Comparison of ENCODE assay signal across 1 cellular context in the genomic region with DNA sequence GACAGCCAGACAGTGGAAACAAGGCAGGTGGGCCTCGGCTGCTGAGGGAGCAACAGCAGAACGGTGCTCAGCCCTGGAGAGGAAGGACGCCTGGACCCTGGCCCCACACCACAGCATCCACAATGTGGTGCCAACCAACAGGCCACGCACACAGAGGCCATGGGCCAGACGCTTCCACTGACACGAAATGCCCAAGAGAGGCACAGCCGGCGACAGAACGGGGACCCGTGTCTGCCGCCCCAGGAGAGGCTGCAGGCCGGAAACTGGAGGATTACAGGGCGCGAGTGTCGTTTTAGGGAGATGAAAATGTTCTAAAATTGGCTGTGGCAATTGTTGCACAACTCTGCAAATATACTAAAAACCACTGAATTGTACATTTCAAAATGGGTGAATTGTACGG.
TF ChIP-seq lines count a peak whose summit lies in the region.

No MANE protein-coding gene starts in this region.

TF ChIP-seq in SK-N-SH, 30 proteins besides CTCF, POLR2A, EP300 and RAD21 (continued from another document):
- TF ChIP-seq, protein P1, sequence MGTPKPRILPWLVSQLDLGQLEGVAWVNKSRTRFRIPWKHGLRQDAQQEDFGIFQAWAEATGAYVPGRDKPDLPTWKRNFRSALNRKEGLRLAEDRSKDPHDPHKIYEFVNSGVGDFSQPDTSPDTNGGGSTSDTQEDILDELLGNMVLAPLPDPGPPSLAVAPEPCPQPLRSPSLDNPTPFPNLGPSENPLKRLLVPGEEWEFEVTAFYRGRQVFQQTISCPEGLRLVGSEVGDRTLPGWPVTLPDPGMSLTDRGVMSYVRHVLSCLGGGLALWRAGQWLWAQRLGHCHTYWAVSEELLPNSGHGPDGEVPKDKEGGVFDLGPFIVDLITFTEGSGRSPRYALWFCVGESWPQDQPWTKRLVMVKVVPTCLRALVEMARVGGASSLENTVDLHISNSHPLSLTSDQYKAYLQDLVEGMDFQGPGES (IDR thresholded peaks at IDR 0.05; ENCODE audit: low read depth, low read length), result no peak
- TF ChIP-seq MEF2A (IDR thresholded peaks at IDR 0.05; ENCODE audit: borderline replicate concordance, low read depth) (no peak), CHD2 (IDR thresholded peaks at IDR 0.05; ENCODE audit: low read length, partially characterized antibody) (no peak), FOXM1 (IDR thresholded peaks at IDR 0.05; ENCODE audit: low read depth) (no peak), TCF12 (IDR thresholded peaks at IDR 0.05) (no peak), EZH2phosphoT487 (IDR thresholded peaks at IDR 0.05; ENCODE audit: borderline replicate concordance, low read depth) (no peak), MXI1 (IDR thresholded peaks at IDR 0.05; ENCODE audit: low read depth, low read length) (no peak), POLR2AphosphoS5 (IDR thresholded peaks at IDR 0.05; ENCODE audit: low read depth, low read length) (no peak), FOSL2 (IDR thresholded peaks at IDR 0.05; ENCODE audit: borderline replicate concordance, low read depth) (no peak), YY1 (IDR thresholded peaks at IDR 0.05; ENCODE audit: low read depth) (no peak), RFX5 (IDR thresholded peaks at IDR 0.05; ENCODE audit: low read length) (no peak), FOXJ3 (CRISPR knock-in tag; IDR thresholded peaks at IDR 0.05) (no peak), JUND (IDR thresholded peaks at IDR 0.05) (no peak), RXRA (IDR thresholded peaks at IDR 0.05; ENCODE audit: borderline replicate concordance, low read depth) (no peak)
- TF ChIP-seq, protein P2, sequence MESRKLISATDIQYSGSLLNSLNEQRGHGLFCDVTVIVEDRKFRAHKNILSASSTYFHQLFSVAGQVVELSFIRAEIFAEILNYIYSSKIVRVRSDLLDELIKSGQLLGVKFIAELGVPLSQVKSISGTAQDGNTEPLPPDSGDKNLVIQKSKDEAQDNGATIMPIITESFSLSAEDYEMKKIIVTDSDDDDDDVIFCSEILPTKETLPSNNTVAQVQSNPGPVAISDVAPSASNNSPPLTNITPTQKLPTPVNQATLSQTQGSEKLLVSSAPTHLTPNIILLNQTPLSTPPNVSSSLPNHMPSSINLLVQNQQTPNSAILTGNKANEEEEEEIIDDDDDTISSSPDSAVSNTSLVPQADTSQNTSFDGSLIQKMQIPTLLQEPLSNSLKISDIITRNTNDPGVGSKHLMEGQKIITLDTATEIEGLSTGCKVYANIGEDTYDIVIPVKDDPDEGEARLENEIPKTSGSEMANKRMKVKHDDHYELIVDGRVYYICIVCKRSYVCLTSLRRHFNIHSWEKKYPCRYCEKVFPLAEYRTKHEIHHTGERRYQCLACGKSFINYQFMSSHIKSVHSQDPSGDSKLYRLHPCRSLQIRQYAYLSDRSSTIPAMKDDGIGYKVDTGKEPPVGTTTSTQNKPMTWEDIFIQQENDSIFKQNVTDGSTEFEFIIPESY (IDR thresholded peaks at IDR 0.05; ENCODE audit: borderline replicate concordance, low read depth), result no peak
